Comparison of ENCODE assay signal across 7 cellular contexts in the genomic region with DNA sequence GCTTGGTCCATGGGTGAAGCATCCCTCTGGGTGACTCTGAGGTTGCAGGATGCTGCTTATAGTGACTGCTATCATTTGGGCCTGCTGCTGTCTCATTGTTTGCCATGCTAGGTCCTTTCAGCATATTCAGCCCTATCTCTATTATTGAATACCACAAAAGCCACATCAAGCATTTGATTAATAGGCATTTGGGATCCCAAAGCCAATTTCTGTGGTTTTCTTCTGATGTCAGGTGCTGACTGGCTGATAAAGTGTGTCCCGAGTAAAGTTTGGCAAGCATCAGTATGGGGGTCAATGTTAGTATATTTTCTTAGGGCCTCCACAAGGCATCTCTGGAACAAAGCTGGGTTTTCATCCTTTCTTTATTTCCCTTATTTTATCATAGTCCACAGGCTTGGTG.
"Had no signal": no experiment of that assay in that cellular context is flagged by ENCODE, and none has a peak within 500 bp of the region (broad histone marks: within the 10 kb centered on the region; RNA-seq: fewer than 3 reads in every experiment).

No MANE protein-coding gene starts in this region.

- ATAC-seq: HepG2 had no signal

- H3K4me3 Mint-ChIP-seq: IgD-negative memory B cell had no signal

- H2AFZ ChIP-seq: GM23248 had no signal

- H3K27ac ChIP-seq: GM23248 had no signal

- FAIRE-seq: HepG2 had no signal

- H3K36me3 Mint-ChIP-seq: IgD-negative memory B cell had no signal

- H3K27me3 Mint-ChIP-seq: IgD-negative memory B cell had no signal

- H3K9ac ChIP-seq: GM23248 had no signal

- H3K4me1 Mint-ChIP-seq: IgD-negative memory B cell had no signal

- H3K4me3 ChIP-seq: GM23248 had no signal

- H3K9me3 Mint-ChIP-seq: IgD-negative memory B cell had no signal

- DNase-seq: GM23248, GOT3, H7, HCEC 1CT, KBM-7 had no signal
